ENCODE assay signal across 17 cellular contexts in genomic region chrX:133590703-133591505, GRCh38.
"Had no signal": no experiment of that assay in that cellular context is flagged by ENCODE, and none has a peak within 500 bp of the region (broad histone marks: within the 10 kb centered on the region; RNA-seq: fewer than 3 reads in every experiment).

No MANE protein-coding gene starts in this region.

- DNase-seq: activated CD4-positive, CD25-positive, alpha-beta regulatory T cell treated with anti-CD3 and anti-CD28 coated beads, Interleukin-2, amount 50 U/mL, for 72 hours; activated naive CD4-positive, alpha-beta T cell treated with Interleukin-2 at 50 U/mL for 16 hours; aorta; effector CD4-positive, alpha-beta T cell; esophagus squamous epithelium; gastrocnemius medialis; heart left ventricle; immature natural killer cell; nephron progenitor cell; occipital lobe; stimulated activated CD4-positive, alpha-beta T cell treated with anti-CD3 and anti-CD28 coated beads, Interleukin-12 subunit alpha, Interleukin-12 subunit beta, amount 100 ng/mL, for 4 hours; stimulated activated CD4-positive, alpha-beta T cell treated with anti-CD3 and anti-CD28 coated beads, Interleukin-2, amount 100 ng/mL, for 24 hours; stomach; T-helper 1 cell; testis; upper lobe of left lung had no signal

- H3K27ac ChIP-seq: cardiac muscle cell, esophagus squamous epithelium, gastrocnemius medialis, heart left ventricle, stomach, testis, upper lobe of left lung had no signal

- H3K27me3 ChIP-seq: cardiac muscle cell, esophagus squamous epithelium, gastrocnemius medialis, testis, upper lobe of left lung had no signal

- H3K36me3 ChIP-seq: cardiac muscle cell, esophagus squamous epithelium, gastrocnemius medialis, heart left ventricle, stomach, upper lobe of left lung had no signal

- H3K9me3 ChIP-seq: esophagus squamous epithelium, gastrocnemius medialis, heart left ventricle, stomach, testis, upper lobe of left lung had no signal

- H3K4me3 ChIP-seq: cardiac muscle cell, esophagus squamous epithelium, gastrocnemius medialis, heart left ventricle, stomach, testis, upper lobe of left lung had no signal

- H3K4me1 ChIP-seq: esophagus squamous epithelium, gastrocnemius medialis, heart left ventricle, stomach, testis, upper lobe of left lung had no signal
